Comparison of ENCODE assay signal across 11 cellular contexts in genomic region chr4:140037353-140038030, GRCh38.
DNase-seq lines count a peak whose midpoint lies in the region; ATAC-seq, FAIRE-seq and TF ChIP-seq lines count a peak whose summit lies in the region.
"Had no signal": no experiment of that assay in that cellular context is flagged by ENCODE, and none has a peak within 500 bp of the region (broad histone marks: within the 10 kb centered on the region; RNA-seq: fewer than 3 reads in every experiment).

No MANE protein-coding gene starts in this region.

- H4K20me1 ChIP-seq in endothelial cell of umbilical vein (replicated peaks; ENCODE audit: control insufficient read depth, extremely low read depth, insufficient read depth, low read length) (no peaks in the 10 kb centered on the region), neural progenitor cell (ENCODE audit: low read depth) (peaks cover 5% of the 10 kb centered on the region)

- H3K4me2 ChIP-seq in endothelial cell of umbilical vein (ENCODE audit: insufficient read depth, low read length) (peak overlapping the region; percentile 84), neural progenitor cell (peak overlapping the region; percentile 43)

- no peaks in the 10 kb centered on the region for H3K36me3 ChIP-seq in endothelial cell of umbilical vein (ENCODE audit: control insufficient read depth in 2 of 2, extremely low read depth in 1 of 2, insufficient read depth in 2 of 2, low read length in 2 of 2)
- no peaks in the 10 kb centered on the region for H3K36me3 ChIP-seq in neural progenitor cell

- peaks cover 4% of the 10 kb centered on the region for H3K27me3 Mint-ChIP-seq in neural progenitor cell (ENCODE audit: insufficient read depth, low read depth)

- H3K4me1 Mint-ChIP-seq in neural progenitor cell, result peaks cover 27% of the 10 kb centered on the region

- CTCF ChIA-PET in endothelial cell of umbilical vein (lab: Charles Lee), result interaction anchor here (0.7 to 3.2 kb wide), 13 partner anchors 9 to 303 kb away, joined by 3 to 17 read pairs (median 4); no protein-coding TSS in a partner anchor

- H3K9ac ChIP-seq in endothelial cell of umbilical vein (replicated peaks; ENCODE audit: extremely low read depth, insufficient read depth, low read length) (peak overlapping the region; percentile 72), neural progenitor cell (no peak overlapping the region)

- intact Hi-C loops in endothelial cell of umbilical vein (cut with micrococcal nuclease), result loop anchor here (1.0 kb wide), 3 partner anchors 12 to 114 kb away; no protein-coding TSS in a partner anchor

- H3K27me3 ChIP-seq in endothelial cell of umbilical vein (ENCODE audit: control insufficient read depth in 2 of 2, insufficient read depth in 2 of 2, low read length in 2 of 2), result no peaks in the 10 kb centered on the region
- H3K27me3 ChIP-seq in neural progenitor cell, result no peaks in the 10 kb centered on the region

- POLR2A ChIA-PET in endothelial cell of umbilical vein (lab: Charles Lee), result interaction anchor here (0.7 to 0.8 kb wide), 3 partner anchors 10 to 124 kb away, joined by 3 to 8 read pairs (median 4); no protein-coding TSS in a partner anchor

- peaks cover 12% of the 10 kb centered on the region for H3F3A ChIP-seq in neural progenitor cell (ENCODE audit: low read depth)

- no peaks in the 10 kb centered on the region for H3K9me3 ChIP-seq in endothelial cell of umbilical vein (replicated peaks; ENCODE audit: control insufficient read depth, insufficient read depth, low read length)
- no peaks in the 10 kb centered on the region for H3K9me3 ChIP-seq in neural progenitor cell (ENCODE audit: low read depth)

- no peaks in the 10 kb centered on the region for H3K36me3 Mint-ChIP-seq in neural progenitor cell

- H3K9me1 ChIP-seq in endothelial cell of umbilical vein (replicated peaks; ENCODE audit: control insufficient read depth, extremely low read depth, insufficient read depth, low read length), result no peaks in the 10 kb centered on the region

- H3K4me3 Mint-ChIP-seq in neural progenitor cell, result no peak overlapping the region

- H3K4me3 ChIP-seq in endothelial cell of umbilical vein (replicated peaks in 1 of 3; ENCODE audit: insufficient read depth in 1 of 3, low read depth in 1 of 3, low read length in 3 of 3), result peak overlapping the region in 1 of 3 experiments; percentile 45
- no peak overlapping the region for H3K4me3 ChIP-seq in neural progenitor cell
- H3K4me3 ChIP-seq: SK-N-MC had no signal

- dilution Hi-C loops in endothelial cell of umbilical vein (cut with MboI; ENCODE audit: extremely low pct_ligation_motif_present, low sequenced_read_pairs), result no loop called here

- BruUV-seq in endothelial cell of umbilical vein (replicated peaks; lab: Mats Ljungman, UMichigan), result TSS peak; percentile 67

- H3K27ac ChIP-seq in endothelial cell of umbilical vein (ENCODE audit: insufficient read depth, low read depth, low read length) (peak overlapping the region; percentile 99), neural progenitor cell (peak overlapping the region; percentile 63)
- H3K27ac ChIP-seq: SK-N-MC had no signal

- ATAC-seq in GM19467 (IDR thresholded peaks at IDR 0.05; ENCODE audit: unreplicated experiment), result no peak
- no peak for ATAC-seq in HG02763 (IDR thresholded peaks at IDR 0.05; ENCODE audit: unreplicated experiment)

- DNase-seq in Daoy (ENCODE audit: low read depth), result peak; percentile 70
- peak; percentile 70 for DNase-seq in NCI-H460 (ENCODE audit: extremely low read depth, low read depth)
- peak; percentile 93 for DNase-seq in endothelial cell of umbilical vein (ENCODE audit: low read depth, low spot score)
- DNase-seq in neural progenitor cell (ENCODE audit: low spot score), result peak; percentile 65
- no peak for DNase-seq in GOT3 (lab: John Stamatoyannopoulos, UW)
- DNase-seq in NK-92 treated with Interleukin-12 subunit alpha and Interleukin-12 subunit beta, amount 100 ng/mL, for 24 hours (lab: John Stamatoyannopoulos, UW), result no peak
- DNase-seq: activated effector memory CD4-positive, alpha-beta T cell treated with Interleukin-2 at 50 U/mL for 16 hours; Kasumi-1 had no signal

- peak; percentile 41 for TF ChIP-seq POLR2A in endothelial cell of umbilical vein (IDR thresholded peaks at IDR 0.05; ENCODE audit: low read depth, low read length)

- no peaks in the 10 kb centered on the region for H3K9me3 Mint-ChIP-seq in neural progenitor cell

- H3K4me1 ChIP-seq in endothelial cell of umbilical vein (ENCODE audit: control insufficient read depth, extremely low read depth, insufficient read depth, low read length), result peaks cover 29% of the 10 kb centered on the region
- peaks cover 26% of the 10 kb centered on the region for H3K4me1 ChIP-seq in neural progenitor cell

- peak; percentile 90 for FAIRE-seq in endothelial cell of umbilical vein (lab: Jason Lieb, UNC)

- H3K79me2 ChIP-seq in endothelial cell of umbilical vein (ENCODE audit: control insufficient read depth, insufficient read depth, low read length) (peaks cover 8% of the 10 kb centered on the region), neural progenitor cell (ENCODE audit: low read depth) (no peaks in the 10 kb centered on the region)

- TF ChIP-seq CTCF in endothelial cell of umbilical vein (IDR thresholded peaks at IDR 0.05; ENCODE audit: extremely low read depth in 1 of 2, insufficient read depth in 1 of 2, low read depth in 1 of 2, low read length in 2 of 2), result no peak
- TF ChIP-seq CTCF in neural progenitor cell (IDR thresholded peaks at IDR 0.05), result no peak

- peak overlapping the region; percentile 29 for H2AFZ ChIP-seq in endothelial cell of umbilical vein (ENCODE audit: low read depth, low read length)
- no peak overlapping the region for H2AFZ ChIP-seq in neural progenitor cell (replicated peaks)

- H3K27ac Mint-ChIP-seq in neural progenitor cell, result no peak overlapping the region

TF ChIP-seq in endothelial cell of umbilical vein, 7 proteins besides CTCF, POLR2A, EP300 and RAD21:
- TF ChIP-seq GATA2 (IDR thresholded peaks at IDR 0.05; ENCODE audit: insufficient read depth, insufficient read length, low read depth, low read length) (peak; percentile 87), JUN (IDR thresholded peaks at IDR 0.05; ENCODE audit: borderline replicate concordance, insufficient read depth, insufficient read length, low read depth) (peak; percentile 77), POLR2AphosphoS5 (IDR thresholded peaks at IDR 0.05; ENCODE audit: insufficient read depth, low read depth, low read length) (peak; percentile 83), FOS (IDR thresholded peaks at IDR 0.05; ENCODE audit: borderline replicate concordance, insufficient read depth, low read length) (peak; percentile 93), MAX (IDR thresholded peaks at IDR 0.05; ENCODE audit: insufficient read depth, insufficient read length) (no peak)

Comparison
In these comparisons a context has a peak if more than half of its experiments do, and no peak if none do; other contexts are left out.
1. DNase-seq: peak in Daoy (single experiment), NCI-H460 (single experiment), endothelial cell of umbilical vein (single experiment) and neural progenitor cell (single experiment); none in GOT3 (single experiment) and NK-92 treated with Interleukin-12 subunit alpha and Interleukin-12 subunit beta, amount 100 ng/mL, for 24 hours (single experiment).